ENCODE assay signal across 9 cellular contexts in genomic region chr10:43410345-43410744, GRCh38. TPM values are rescaled to one million over a fixed set of nuclear protein-coding genes. Genes with fewer than 3 reads are reported as not detected.
DNase-seq lines count a peak whose midpoint lies in the region; TF ChIP-seq lines count a peak whose summit lies in the region.
"Had no signal": no experiment of that assay in that cellular context is flagged by ENCODE, and none has a peak within 500 bp of the region (broad histone marks: within the 10 kb centered on the region; RNA-seq: fewer than 3 reads in every experiment).

No MANE protein-coding gene starts in this region.

- H3K36me3 ChIP-seq in OCI-LY3 (replicated peaks; ENCODE audit: low read depth, low read length) (peaks cover 14% of the 10 kb centered on the region), trophoblast cell (ENCODE audit: control insufficient read depth in 1 of 2, insufficient read depth in 2 of 2, low read length in 2 of 2) (peaks cover 0 to 2% of the 10 kb centered on the region in 2 experiments)

- H3K4ac ChIP-seq in trophoblast cell (ENCODE audit: low read depth, low read length), result no peak overlapping the region

- no peak overlapping the region for H3K14ac ChIP-seq in trophoblast cell (ENCODE audit: low read length)

- H3K27me3 ChIP-seq in OCI-LY3 (ENCODE audit: low read depth, low read length) (no peaks in the 10 kb centered on the region), dorsolateral prefrontal cortex (no peaks in the 10 kb centered on the region), trophoblast cell (ENCODE audit: insufficient read depth, low read length) (no peaks in the 10 kb centered on the region)

- no peak overlapping the region for H4K8ac ChIP-seq in trophoblast cell (ENCODE audit: low read depth, low read length)

- H3K27ac Mint-ChIP-seq in progenitor cell of endocrine pancreas, result peak overlapping the region; percentile 49

- no peak overlapping the region for H2BK5ac ChIP-seq in trophoblast cell (ENCODE audit: low read depth, low read length, poor library complexity)

- H3K79me2 ChIP-seq in OCI-LY3 (ENCODE audit: low read length) (peaks cover 39% of the 10 kb centered on the region), trophoblast cell (ENCODE audit: control insufficient read depth, insufficient read depth, low read length, poor library complexity) (peaks cover 25% of the 10 kb centered on the region)

- intact Hi-C loops in dorsolateral prefrontal cortex (cut with DNase I), result no loop called here

- H3K9me3 ChIP-seq in OCI-LY3 (ENCODE audit: insufficient read depth, low read length) (no peaks in the 10 kb centered on the region), trophoblast cell (ENCODE audit: insufficient read depth, low read depth, low read length) (no peaks in the 10 kb centered on the region)

- WGBS in trophoblast cell (ENCODE audit: extremely low coverage, insufficient coverage, insufficient read length), result no CpG with 5 or more reads among the region's 14 CpGs

- H3K79me1 ChIP-seq in trophoblast cell (ENCODE audit: low read length), result peaks cover 21% of the 10 kb centered on the region

- no peak overlapping the region for H4K91ac ChIP-seq in trophoblast cell (ENCODE audit: low read depth, low read length)

- no peak overlapping the region for H3K27ac ChIP-seq in OCI-LY3 (ENCODE audit: low read length)
- peak overlapping the region in 45 of 59 donors; percentile 0 to 100 (median 97) for H3K27ac ChIP-seq in dorsolateral prefrontal cortex
- no peak overlapping the region for H3K27ac ChIP-seq in trophoblast cell (ENCODE audit: low read depth, low read length)
- H3K27ac ChIP-seq: SK-N-MC had no signal

- H3K36me3 Mint-ChIP-seq in progenitor cell of endocrine pancreas (ENCODE audit: insufficient read depth), result no peaks in the 10 kb centered on the region

- H2AK5ac ChIP-seq in trophoblast cell (ENCODE audit: low read length), result no peak overlapping the region

- H3K4me1 ChIP-seq in OCI-LY3 (ENCODE audit: low read length) (peaks cover 9% of the 10 kb centered on the region; the same call in 1 of the 2 replicates), trophoblast cell (ENCODE audit: control insufficient read depth in 1 of 2, insufficient read depth in 2 of 2, low read length in 2 of 2) (peaks cover 12 to 13% of the 10 kb centered on the region in 2 experiments)

- H2BK120ac ChIP-seq in trophoblast cell (ENCODE audit: insufficient read depth, low read length, poor library complexity), result no peak overlapping the region

- H4K20me1 ChIP-seq in OCI-LY3 (ENCODE audit: insufficient read depth, low read length), result peaks cover 12% of the 10 kb centered on the region

- H3K23ac ChIP-seq in trophoblast cell (ENCODE audit: low read length), result no peak overlapping the region

- no peak overlapping the region for H3K9ac ChIP-seq in OCI-LY3 (ENCODE audit: low read length)
- no peak overlapping the region for H3K9ac ChIP-seq in trophoblast cell (ENCODE audit: low read length)

- TF ChIP-seq CTCF in GM12875 (IDR thresholded peaks at IDR 0.05; ENCODE audit: borderline replicate concordance, insufficient read depth, low read depth, low read length), result no peak
- TF ChIP-seq CTCF in OCI-LY3 (IDR thresholded peaks at IDR 0.05; ENCODE audit: low read depth, low read length), result no peak
- TF ChIP-seq CTCF in dorsolateral prefrontal cortex (IDR thresholded peaks at IDR 0.05 in 54 of 56, conservative IDR thresholded peaks at IDR 0.05 in 2 of 56; ENCODE audit: low read depth in 1 of 56, partially characterized antibody in 56 of 56), result no peak
- no peak for TF ChIP-seq CTCF in progenitor cell of endocrine pancreas (IDR thresholded peaks at IDR 0.05; ENCODE audit: unreplicated experiment)

- H3K4me3 Mint-ChIP-seq in progenitor cell of endocrine pancreas (ENCODE audit: low read depth), result peak overlapping the region; percentile 93

- peak in 2 of 10 donors; percentile 25 to 56 for DNase-seq in dorsolateral prefrontal cortex
- no peak for DNase-seq in progenitor cell of endocrine pancreas (ENCODE audit: low spot score, unreplicated experiment)
- DNase-seq in NCI-H526 treated with DMSO at 0.1 percent for 48 hours (lab: John Stamatoyannopoulos, UW), result no peak
- no peak for DNase-seq in hypothalamus (lab: John Stamatoyannopoulos, UW)
- no peak for DNase-seq in trophoblast cell

- H3K4me3 ChIP-seq in GM12875 (ENCODE audit: low read depth, low read length) (peak overlapping the region; percentile 65), OCI-LY3 (ENCODE audit: low read length) (peak overlapping the region; percentile 99), dorsolateral prefrontal cortex (peak overlapping the region in 45 of 59 donors; percentile 57 to 97 (median 82)), trophoblast cell (ENCODE audit: low read depth, low read length) (no peak overlapping the region)

- no peak overlapping the region for H4K12ac ChIP-seq in trophoblast cell (ENCODE audit: low read depth, low read length)

- H3K9me3 Mint-ChIP-seq in progenitor cell of endocrine pancreas (ENCODE audit: low read depth), result no peaks in the 10 kb centered on the region

- H3K4me2 ChIP-seq in OCI-LY3 (ENCODE audit: low read length) (peak overlapping the region; percentile 74), trophoblast cell (ENCODE audit: low read length) (no peak overlapping the region)

- no peaks in the 10 kb centered on the region for H3K27me3 Mint-ChIP-seq in progenitor cell of endocrine pancreas

- H2BK12ac ChIP-seq in trophoblast cell (ENCODE audit: low read length), result no peak overlapping the region

- no peak overlapping the region for H2AFZ ChIP-seq in OCI-LY3 (ENCODE audit: low read depth, low read length)
- no peak overlapping the region for H2AFZ ChIP-seq in trophoblast cell (ENCODE audit: insufficient read depth, low read length, poor library complexity)

- H3K18ac ChIP-seq in trophoblast cell (ENCODE audit: low read length), result no peak overlapping the region

- H3K4me1 Mint-ChIP-seq in progenitor cell of endocrine pancreas (ENCODE audit: low read depth), result peaks cover 5% of the 10 kb centered on the region

RNA-seq across cellular contexts. Expression of gene HNRNPF, which starts 1.4 kb away (rescaled TPM):
- 100 to 1,000 TPM in 2 of 120 experiments, 10 to 100 TPM in 118; 39.3 to 109 (median 59.0) TPM for total RNA-seq in dorsolateral prefrontal cortex
- total RNA-seq in progenitor cell of endocrine pancreas, result 211 and 221 TPM in 2 replicates
- 123 and 124 TPM in 2 replicates for polyA plus RNA-seq in trophoblast cell (2013)

RNA-seq across cellular contexts. Expression of gene ZNF487, which starts 26.6 kb away (rescaled TPM):
- total RNA-seq in dorsolateral prefrontal cortex (10 to 100 TPM; 12.0 to 31.9 (median 20.8) TPM), progenitor cell of endocrine pancreas (6.2 and 7.1 TPM in 2 replicates)
- polyA plus RNA-seq in trophoblast cell (2013), result 1.5 and 1.8 TPM in 2 replicates

RNA-seq across cellular contexts. Expression of gene FXYD4, which starts 38.9 kb away (rescaled TPM):
- total RNA-seq in dorsolateral prefrontal cortex (10 to 100 TPM in 1 of 120 experiments, 1 to 10 TPM in 56, under 1 TPM in 3, not detected in 60; 0.84 to 12.4 (median 2.4) TPM), progenitor cell of endocrine pancreas (not detected in 2 replicates)
- polyA plus RNA-seq in trophoblast cell (2013), result 0.14 and 0.64 TPM in 2 replicates
- total RNA-seq: left colon had no signal

Comparison
In these comparisons a context has a peak if more than half of its experiments do, and no peak if none do; other contexts are left out.
1. H3K27ac ChIP-seq: peak in dorsolateral prefrontal cortex (45 of 59); none in OCI-LY3 (single experiment) and trophoblast cell (single experiment).